In the genomic region with DNA sequence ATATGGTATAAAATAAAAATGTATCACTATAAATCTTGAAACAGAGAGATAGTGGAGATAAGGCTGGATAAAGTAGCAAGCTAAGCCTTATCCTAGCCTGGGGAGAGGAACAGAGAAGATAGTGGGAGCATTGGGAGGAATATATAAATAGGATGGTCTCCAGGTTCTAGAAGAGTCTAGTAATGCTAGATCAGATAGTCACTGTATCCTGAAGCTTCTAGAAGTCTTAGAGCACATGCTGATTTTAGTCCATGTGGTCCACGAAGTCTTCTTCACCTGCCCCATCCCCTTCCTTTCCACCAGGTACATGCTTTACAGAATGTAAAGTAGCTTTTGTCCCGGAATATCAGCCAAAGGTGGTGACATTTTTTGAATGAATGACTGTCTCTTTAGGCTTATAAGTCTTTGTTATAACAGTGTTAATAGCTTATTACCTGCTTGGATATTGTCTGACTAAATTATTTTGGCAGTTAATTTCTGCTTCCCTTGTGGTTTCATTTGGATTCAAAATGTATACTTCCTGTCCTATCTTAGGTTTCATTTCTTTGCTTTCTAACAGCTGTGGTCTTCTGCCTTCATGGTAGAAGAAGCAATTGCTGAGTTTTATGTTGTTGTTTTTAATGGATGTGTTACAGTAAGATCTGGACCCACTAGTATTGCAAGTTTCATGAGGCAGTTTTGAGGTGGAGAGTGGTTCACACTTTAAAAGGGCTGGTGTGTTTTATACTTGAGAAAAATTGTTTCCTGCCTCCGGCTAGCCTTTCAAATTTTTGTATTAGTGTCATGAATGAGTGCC, we compare ENCODE assay signal across 1 cellular context.
TF ChIP-seq lines count a peak whose summit lies in the region.

No MANE protein-coding gene starts in this region.

TF ChIP-seq in GM23338, 12 proteins besides CTCF, POLR2A, EP300 and RAD21 (continued from another document):
- TF ChIP-seq, protein P1, sequence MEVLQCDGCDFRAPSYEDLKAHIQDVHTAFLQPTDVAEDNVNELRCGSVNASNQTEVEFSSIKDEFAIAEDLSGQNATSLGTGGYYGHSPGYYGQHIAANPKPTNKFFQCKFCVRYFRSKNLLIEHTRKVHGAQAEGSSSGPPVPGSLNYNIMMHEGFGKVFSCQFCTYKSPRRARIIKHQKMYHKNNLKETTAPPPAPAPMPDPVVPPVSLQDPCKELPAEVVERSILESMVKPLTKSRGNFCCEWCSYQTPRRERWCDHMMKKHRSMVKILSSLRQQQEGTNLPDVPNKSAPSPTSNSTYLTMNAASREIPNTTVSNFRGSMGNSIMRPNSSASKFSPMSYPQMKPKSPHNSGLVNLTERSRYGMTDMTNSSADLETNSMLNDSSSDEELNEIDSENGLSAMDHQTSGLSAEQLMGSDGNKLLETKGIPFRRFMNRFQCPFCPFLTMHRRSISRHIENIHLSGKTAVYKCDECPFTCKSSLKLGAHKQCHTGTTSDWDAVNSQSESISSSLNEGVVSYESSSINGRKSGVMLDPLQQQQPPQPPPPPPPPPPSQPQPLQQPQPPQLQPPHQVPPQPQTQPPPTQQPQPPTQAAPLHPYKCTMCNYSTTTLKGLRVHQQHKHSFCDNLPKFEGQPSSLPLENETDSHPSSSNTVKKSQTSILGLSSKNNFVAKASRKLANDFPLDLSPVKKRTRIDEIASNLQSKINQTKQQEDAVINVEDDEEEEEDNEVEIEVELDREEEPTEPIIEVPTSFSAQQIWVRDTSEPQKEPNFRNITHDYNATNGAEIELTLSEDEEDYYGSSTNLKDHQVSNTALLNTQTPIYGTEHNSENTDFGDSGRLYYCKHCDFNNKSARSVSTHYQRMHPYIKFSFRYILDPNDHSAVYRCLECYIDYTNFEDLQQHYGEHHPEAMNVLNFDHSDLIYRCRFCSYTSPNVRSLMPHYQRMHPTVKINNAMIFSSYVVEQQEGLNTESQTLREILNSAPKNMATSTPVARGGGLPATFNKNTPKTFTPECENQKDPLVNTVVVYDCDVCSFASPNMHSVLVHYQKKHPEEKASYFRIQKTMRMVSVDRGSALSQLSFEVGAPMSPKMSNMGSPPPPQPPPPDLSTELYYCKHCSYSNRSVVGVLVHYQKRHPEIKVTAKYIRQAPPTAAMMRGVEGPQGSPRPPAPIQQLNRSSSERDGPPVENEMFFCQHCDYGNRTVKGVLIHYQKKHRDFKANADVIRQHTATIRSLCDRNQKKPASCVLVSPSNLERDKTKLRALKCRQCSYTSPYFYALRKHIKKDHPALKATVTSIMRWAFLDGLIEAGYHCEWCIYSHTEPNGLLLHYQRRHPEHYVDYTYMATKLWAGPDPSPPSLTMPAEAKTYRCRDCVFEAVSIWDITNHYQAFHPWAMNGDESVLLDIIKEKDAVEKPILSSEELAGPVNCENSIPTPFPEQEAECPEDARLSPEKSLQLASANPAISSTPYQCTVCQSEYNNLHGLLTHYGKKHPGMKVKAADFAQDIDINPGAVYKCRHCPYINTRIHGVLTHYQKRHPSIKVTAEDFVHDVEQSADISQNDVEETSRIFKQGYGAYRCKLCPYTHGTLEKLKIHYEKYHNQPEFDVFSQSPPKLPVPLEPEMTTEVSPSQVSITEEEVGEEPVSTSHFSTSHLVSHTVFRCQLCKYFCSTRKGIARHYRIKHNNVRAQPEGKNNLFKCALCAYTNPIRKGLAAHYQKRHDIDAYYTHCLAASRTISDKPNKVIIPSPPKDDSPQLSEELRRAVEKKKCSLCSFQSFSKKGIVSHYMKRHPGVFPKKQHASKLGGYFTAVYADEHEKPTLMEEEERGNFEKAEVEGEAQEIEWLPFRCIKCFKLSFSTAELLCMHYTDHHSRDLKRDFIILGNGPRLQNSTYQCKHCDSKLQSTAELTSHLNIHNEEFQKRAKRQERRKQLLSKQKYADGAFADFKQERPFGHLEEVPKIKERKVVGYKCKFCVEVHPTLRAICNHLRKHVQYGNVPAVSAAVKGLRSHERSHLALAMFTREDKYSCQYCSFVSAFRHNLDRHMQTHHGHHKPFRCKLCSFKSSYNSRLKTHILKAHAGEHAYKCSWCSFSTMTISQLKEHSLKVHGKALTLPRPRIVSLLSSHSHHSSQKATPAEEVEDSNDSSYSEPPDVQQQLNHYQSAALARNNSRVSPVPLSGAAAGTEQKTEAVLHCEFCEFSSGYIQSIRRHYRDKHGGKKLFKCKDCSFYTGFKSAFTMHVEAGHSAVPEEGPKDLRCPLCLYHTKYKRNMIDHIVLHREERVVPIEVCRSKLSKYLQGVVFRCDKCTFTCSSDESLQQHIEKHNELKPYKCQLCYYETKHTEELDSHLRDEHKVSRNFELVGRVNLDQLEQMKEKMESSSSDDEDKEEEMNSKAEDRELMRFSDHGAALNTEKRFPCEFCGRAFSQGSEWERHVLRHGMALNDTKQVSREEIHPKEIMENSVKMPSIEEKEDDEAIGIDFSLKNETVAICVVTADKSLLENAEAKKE (CRISPR knock-in tag; IDR thresholded peaks at IDR 0.05) = no peak
- TF ChIP-seq EZH2 (IDR thresholded peaks at IDR 0.05; ENCODE audit: low read depth, unreplicated experiment) (no peak), STAT1 (IDR thresholded peaks at IDR 0.05; ENCODE audit: unreplicated experiment) (no peak)
- TF ChIP-seq, protein P2, sequence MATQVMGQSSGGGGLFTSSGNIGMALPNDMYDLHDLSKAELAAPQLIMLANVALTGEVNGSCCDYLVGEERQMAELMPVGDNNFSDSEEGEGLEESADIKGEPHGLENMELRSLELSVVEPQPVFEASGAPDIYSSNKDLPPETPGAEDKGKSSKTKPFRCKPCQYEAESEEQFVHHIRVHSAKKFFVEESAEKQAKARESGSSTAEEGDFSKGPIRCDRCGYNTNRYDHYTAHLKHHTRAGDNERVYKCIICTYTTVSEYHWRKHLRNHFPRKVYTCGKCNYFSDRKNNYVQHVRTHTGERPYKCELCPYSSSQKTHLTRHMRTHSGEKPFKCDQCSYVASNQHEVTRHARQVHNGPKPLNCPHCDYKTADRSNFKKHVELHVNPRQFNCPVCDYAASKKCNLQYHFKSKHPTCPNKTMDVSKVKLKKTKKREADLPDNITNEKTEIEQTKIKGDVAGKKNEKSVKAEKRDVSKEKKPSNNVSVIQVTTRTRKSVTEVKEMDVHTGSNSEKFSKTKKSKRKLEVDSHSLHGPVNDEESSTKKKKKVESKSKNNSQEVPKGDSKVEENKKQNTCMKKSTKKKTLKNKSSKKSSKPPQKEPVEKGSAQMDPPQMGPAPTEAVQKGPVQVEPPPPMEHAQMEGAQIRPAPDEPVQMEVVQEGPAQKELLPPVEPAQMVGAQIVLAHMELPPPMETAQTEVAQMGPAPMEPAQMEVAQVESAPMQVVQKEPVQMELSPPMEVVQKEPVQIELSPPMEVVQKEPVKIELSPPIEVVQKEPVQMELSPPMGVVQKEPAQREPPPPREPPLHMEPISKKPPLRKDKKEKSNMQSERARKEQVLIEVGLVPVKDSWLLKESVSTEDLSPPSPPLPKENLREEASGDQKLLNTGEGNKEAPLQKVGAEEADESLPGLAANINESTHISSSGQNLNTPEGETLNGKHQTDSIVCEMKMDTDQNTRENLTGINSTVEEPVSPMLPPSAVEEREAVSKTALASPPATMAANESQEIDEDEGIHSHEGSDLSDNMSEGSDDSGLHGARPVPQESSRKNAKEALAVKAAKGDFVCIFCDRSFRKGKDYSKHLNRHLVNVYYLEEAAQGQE (IDR thresholded peaks at IDR 0.05; ENCODE audit: unreplicated experiment) = no peak
TF ChIP-seq in GM23338: peak in this region for 0.
